11 cellular contexts compared by ENCODE assay signal in genomic region chr20:34526466-34526865, GRCh38. TPM values are rescaled to one million over a fixed set of nuclear protein-coding genes. Genes with fewer than 3 reads are reported as not detected.
DNase-seq lines count a peak whose midpoint lies in the region; TF ChIP-seq lines count a peak whose summit lies in the region.
"Had no signal": no experiment of that assay in that cellular context is flagged by ENCODE, and none has a peak within 500 bp of the region (broad histone marks: within the 10 kb centered on the region; RNA-seq: fewer than 3 reads in every experiment).

No MANE protein-coding gene starts in this region.

- H3K4me3 Mint-ChIP-seq in Calu3 (ENCODE audit: low read depth, unreplicated experiment), result peak overlapping the region; percentile 64

- no peaks in the 10 kb centered on the region for H3K9me3 Mint-ChIP-seq in Calu3 (ENCODE audit: low read depth, unreplicated experiment)

- CTCF ChIA-PET in Calu3 (lab: Charles Lee), result interaction anchor here (0.6 kb wide), 1 partner anchor 1913 kb away, joined by 4 read pairs; no protein-coding TSS in a partner anchor

- H3K4me1 Mint-ChIP-seq in Calu3 (ENCODE audit: low read depth, unreplicated experiment), result peaks cover 83% of the 10 kb centered on the region

- no peak for DNase-seq in Calu3
- DNase-seq in ascending aorta (ENCODE audit: low spot score in 2 of 2), result no peak
- peak; percentile 16 for DNase-seq in iris pigment epithelial cell (ENCODE audit: low read depth)
- DNase-seq in BE2C, result no peak
- DNase-seq in middle frontal gyrus (ENCODE audit: extremely low spot score, low spot score), result no peak
- no peak for DNase-seq in dermis blood vessel endothelial cell
- DNase-seq in ecto neural progenitor cell (ENCODE audit: low spot score), result no peak
- DNase-seq: T-helper 1 cell had no signal

- TF ChIP-seq CTCF in Calu3 (IDR thresholded peaks at IDR 0.05; ENCODE audit: unreplicated experiment) (no peak), ascending aorta (IDR thresholded peaks at IDR 0.05) (no peak), BE2C (IDR thresholded peaks at IDR 0.05; ENCODE audit: low read depth, low read length) (no peak)

- H3K9ac ChIP-seq in skeletal muscle satellite cell (ENCODE audit: low read depth, low read length), result peak overlapping the region; percentile 59
- H3K9ac ChIP-seq: BLaER1 had no signal

- peak overlapping the region; percentile 60 for H3K4me2 ChIP-seq in skeletal muscle satellite cell (ENCODE audit: low read length)
- H3K4me2 ChIP-seq: BLaER1 had no signal

- H3K4me1 ChIP-seq in ascending aorta, result peaks cover 6 to 48% of the 10 kb centered on the region in 2 donors
- peaks cover 43% of the 10 kb centered on the region for H3K4me1 ChIP-seq in skeletal muscle satellite cell (ENCODE audit: control insufficient read depth, insufficient read depth, low read length)
- peaks cover 4% of the 10 kb centered on the region; the same call in 1 of the 2 replicates for H3K4me1 ChIP-seq in BE2C

- H3K4me3 ChIP-seq in ascending aorta, result no peak overlapping the region
- no peak overlapping the region for H3K4me3 ChIP-seq in skeletal muscle satellite cell (ENCODE audit: low read length)
- no peak overlapping the region for H3K4me3 ChIP-seq in BE2C (ENCODE audit: low read depth, low read length)
- H3K4me3 ChIP-seq: BLaER1 had no signal

- TSS peak; percentile 68 for BruUV-seq in Calu3 (replicated peaks; lab: Mats Ljungman, UMichigan)

- peak overlapping the region; percentile 71 to 79 for H3K27ac ChIP-seq in ascending aorta
- H3K27ac ChIP-seq: BLaER1, HL-60 had no signal

- peak overlapping the region; percentile 90 for H3K27ac Mint-ChIP-seq in Calu3 (ENCODE audit: unreplicated experiment)

- no peaks in the 10 kb centered on the region for H3K27me3 Mint-ChIP-seq in Calu3 (ENCODE audit: unreplicated experiment)

- H3K36me3 Mint-ChIP-seq in Calu3 (ENCODE audit: insufficient read depth, unreplicated experiment), result peaks cover 69% of the 10 kb centered on the region

- intact Hi-C loops in Calu3 (cut with micrococcal nuclease; ENCODE audit: unreplicated experiment), result no loop called here
- intact Hi-C loops in ascending aorta (cut with DNase I), result no loop called here

- H3K36me3 ChIP-seq in ascending aorta, result peaks cover 39 to 44% of the 10 kb centered on the region in 2 donors
- peaks cover 51% of the 10 kb centered on the region for H3K36me3 ChIP-seq in skeletal muscle satellite cell (ENCODE audit: insufficient read depth, low read length)
- peaks cover 45% of the 10 kb centered on the region for H3K36me3 ChIP-seq in BE2C

- no peaks in the 10 kb centered on the region for H3K9me3 ChIP-seq in ascending aorta
- no peaks in the 10 kb centered on the region for H3K9me3 ChIP-seq in skeletal muscle satellite cell (replicated peaks; ENCODE audit: low read length)
- no peaks in the 10 kb centered on the region for H3K9me3 ChIP-seq in BE2C
- H3K9me3 ChIP-seq: BLaER1 had no signal

- no peaks in the 10 kb centered on the region for H3K27me3 ChIP-seq in ascending aorta
- H3K27me3 ChIP-seq in skeletal muscle satellite cell (ENCODE audit: control insufficient read depth, insufficient read depth, low read length), result no peaks in the 10 kb centered on the region
- H3K27me3 ChIP-seq in BE2C, result no peaks in the 10 kb centered on the region
- H3K27me3 ChIP-seq: BLaER1 had no signal

RNA-seq across cellular contexts. Expression of gene DYNLRB1, which starts 10.2 kb away (rescaled TPM):
- total RNA-seq in Calu3 (2022) (214 and 229 TPM in 2 replicates), ascending aorta (148 TPM), dermis blood vessel endothelial cell (29.6 and 36.9 TPM in 2 replicates)
- 51.2 and 64.9 TPM in 2 replicates for total RNA-seq in skeletal muscle satellite cell (2012; rRNA removed)
- 526 TPM for polyA plus RNA-seq in BE2C (2012; ENCODE audit: insufficient read depth, insufficient read length, low read depth)

RNA-seq across cellular contexts. Expression of gene MAP1LC3A, which starts 32.1 kb away (rescaled TPM):
- total RNA-seq in Calu3 (2022), result 0.78 and 0.95 TPM in 2 replicates
- 131 TPM for total RNA-seq in ascending aorta
- 11.7 and 26.0 TPM in 2 replicates for total RNA-seq in skeletal muscle satellite cell (2012; rRNA removed)
- 6.6 TPM for polyA plus RNA-seq in BE2C (2012; ENCODE audit: insufficient read depth, insufficient read length, low read depth)
- total RNA-seq in dermis blood vessel endothelial cell, result 20.9 and 45.8 TPM in 2 replicates

Comparison
In these comparisons a context has a peak if more than half of its experiments do, and no peak if none do; other contexts are left out.
1. RNA of gene MAP1LC3A, which starts 32.1 kb away (total RNA-seq): 131 TPM in ascending aorta (single experiment) and 20.9 to 45.8 TPM in dermis blood vessel endothelial cell; 0.78 to 0.95 TPM in Calu3; every median in the first group is over 10 times any median in the second.